Comparison of ENCODE assay signal across 13 cellular contexts in genomic region chr5:11555171-11555570, GRCh38.
DNase-seq lines count a peak whose midpoint lies in the region.
"Had no signal": no experiment of that assay in that cellular context is flagged by ENCODE, and none has a peak within 500 bp of the region (broad histone marks: within the 10 kb centered on the region; RNA-seq: fewer than 3 reads in every experiment).

No MANE protein-coding gene starts in this region.

- H3K27ac ChIP-seq in layer of hippocampus (ENCODE audit: low read depth, low read length), result peak overlapping the region; percentile 59
- H3K27ac ChIP-seq: HL-60 had no signal

- no peaks in the 10 kb centered on the region for H3K27me3 ChIP-seq in layer of hippocampus (ENCODE audit: control insufficient read depth, insufficient read depth, low read length)

- peak; percentile 10 for DNase-seq in NCI-H82 treated with DMSO at 0.1 percent for 48 hours (lab: John Stamatoyannopoulos, UW; ENCODE audit: unreplicated experiment)
- DNase-seq in cerebellar cortex (ENCODE audit: low spot score), result peak; percentile 19
- peak; percentile 58 for DNase-seq in superior temporal gyrus (ENCODE audit: extremely low spot score)
- no peak for DNase-seq in activated T-cell treated with anti-CD3 and anti-CD28 coated beads for 4 hours
- no peak for DNase-seq in glomerular visceral epithelial cell (ENCODE audit: extremely low spot score)
- no peak for DNase-seq in putamen (ENCODE audit: low spot score)
- DNase-seq: CD8-positive, alpha-beta T cell; COR-L47; DMS153; DMS79 treated with DMSO at 0.1 percent for 48 hours; EL had no signal

Comparison
In these comparisons a context has a peak if more than half of its experiments do, and no peak if none do; other contexts are left out.
1. DNase-seq: peak in NCI-H82 treated with DMSO at 0.1 percent for 48 hours (single experiment), cerebellar cortex (single experiment) and superior temporal gyrus (single experiment); none in activated T-cell treated with anti-CD3 and anti-CD28 coated beads for 4 hours (single experiment), glomerular visceral epithelial cell (single experiment) and putamen (single experiment).